ENCODE assay signal across 8 cellular contexts in the genomic region with DNA sequence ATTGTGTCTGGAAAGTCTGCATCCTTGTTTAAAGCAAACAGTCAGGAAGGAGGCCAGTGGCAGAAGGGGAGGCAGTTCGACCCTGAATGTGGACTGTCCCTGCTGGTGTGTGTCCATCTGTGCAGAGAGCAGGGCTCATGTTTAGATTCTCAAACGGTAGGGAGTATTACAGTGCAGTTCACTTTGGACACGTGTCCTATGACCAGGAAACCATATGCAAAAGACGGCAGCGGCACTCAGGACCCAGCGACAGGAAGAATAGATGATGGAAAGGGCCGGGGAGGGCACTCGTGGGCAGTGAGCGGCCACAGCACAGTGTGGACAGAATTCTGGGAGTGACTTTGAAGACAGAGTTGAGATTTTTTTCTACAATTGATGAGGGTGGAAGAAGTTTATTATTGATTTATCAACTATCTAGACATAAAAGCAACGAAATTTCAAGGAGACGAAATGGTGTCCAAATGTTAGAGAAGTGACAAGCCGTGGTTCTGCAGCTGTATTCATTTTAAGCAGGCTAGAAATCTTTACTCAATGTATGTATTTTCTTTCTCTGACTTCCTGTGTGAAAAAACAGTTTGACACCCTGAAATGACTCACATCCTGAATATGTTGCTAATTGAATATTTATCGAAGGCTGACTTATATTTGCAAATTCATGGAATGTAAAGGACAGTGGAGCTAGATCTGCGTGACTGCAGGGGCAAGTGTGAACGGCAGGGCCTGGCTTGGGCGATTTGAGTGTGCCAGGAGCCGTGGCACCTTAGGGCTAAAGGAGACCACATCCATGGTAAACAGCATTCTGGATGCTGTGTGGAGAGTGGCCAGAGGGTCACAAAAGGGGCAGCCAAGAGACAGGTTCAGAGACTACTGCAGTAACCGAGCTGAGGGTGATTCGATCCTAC.
DNase-seq lines count a peak whose midpoint lies in the region; ATAC-seq lines count a peak whose summit lies in the region.

No MANE protein-coding gene starts in this region.

- DNase-seq in activated naive CD4-positive, alpha-beta T cell treated with anti-CD3 and anti-CD28 coated beads for 36 hours = peak; percentile 34
- DNase-seq in activated naive CD4-positive, alpha-beta T cell (lab: John Stamatoyannopoulos, UW) = no peak
- peak; percentile 26 for DNase-seq in NCI-H460 (ENCODE audit: extremely low read depth, low read depth)
- DNase-seq in central memory CD8-positive, alpha-beta T cell (ENCODE audit: low spot score in 2 of 2) = peak in 1 of 2 donors; percentile 13
- DNase-seq in stimulated activated CD4-positive, alpha-beta T cell treated with anti-CD3 and anti-CD28 coated beads, Interleukin-2, amount 100 ng/mL, for 24 hours = peak; percentile 4 to 22
- DNase-seq in DMS79 treated with DMSO at 0.1 percent for 48 hours (lab: John Stamatoyannopoulos, UW) = no peak
- DNase-seq in T-helper 9 cell = no peak

- H3K27me3 Mint-ChIP-seq in activated naive CD4-positive, alpha-beta T cell treated with anti-CD3 and anti-CD28 coated beads for 36 hours (ENCODE audit: low read depth) = no peaks in the 10 kb centered on the region
- H3K27me3 Mint-ChIP-seq in central memory CD8-positive, alpha-beta T cell = no peaks in the 10 kb centered on the region

- peak overlapping the region; percentile 30 for H3K4me3 Mint-ChIP-seq in activated naive CD4-positive, alpha-beta T cell treated with anti-CD3 and anti-CD28 coated beads for 36 hours
- peak overlapping the region; percentile 78 for H3K4me3 Mint-ChIP-seq in central memory CD8-positive, alpha-beta T cell

- H3K27ac Mint-ChIP-seq in activated naive CD4-positive, alpha-beta T cell treated with anti-CD3 and anti-CD28 coated beads for 36 hours = peak overlapping the region; percentile 50
- H3K27ac Mint-ChIP-seq in central memory CD8-positive, alpha-beta T cell (ENCODE audit: low read depth) = peak overlapping the region; percentile 97

- no peaks in the 10 kb centered on the region for H3K9me3 Mint-ChIP-seq in activated naive CD4-positive, alpha-beta T cell treated with anti-CD3 and anti-CD28 coated beads for 36 hours
- H3K9me3 Mint-ChIP-seq in central memory CD8-positive, alpha-beta T cell = no peaks in the 10 kb centered on the region

- H3K36me3 Mint-ChIP-seq in activated naive CD4-positive, alpha-beta T cell treated with anti-CD3 and anti-CD28 coated beads for 36 hours (ENCODE audit: low read depth) = peaks cover 16% of the 10 kb centered on the region
- peaks cover 2% of the 10 kb centered on the region for H3K36me3 Mint-ChIP-seq in central memory CD8-positive, alpha-beta T cell (ENCODE audit: insufficient read depth)

- intact Hi-C loops in activated naive CD4-positive, alpha-beta T cell treated with anti-CD3 and anti-CD28 coated beads for 36 hours (cut with micrococcal nuclease) = loop anchor here (1.0 to 10.0 kb wide), 5 partner anchors 33 to 1380 kb away; no protein-coding TSS in a partner anchor

- ATAC-seq in HG02642 (IDR thresholded peaks at IDR 0.05; ENCODE audit: poor library complexity, unreplicated experiment) = peak; percentile 76
- ATAC-seq in central memory CD8-positive, alpha-beta T cell (replicated peaks; ENCODE audit: extremely low read depth, poor library complexity, severe bottlenecking) = peak; percentile 83

- peaks cover 41% of the 10 kb centered on the region for H3K4me1 Mint-ChIP-seq in activated naive CD4-positive, alpha-beta T cell treated with anti-CD3 and anti-CD28 coated beads for 36 hours (ENCODE audit: low read depth)
- H3K4me1 Mint-ChIP-seq in central memory CD8-positive, alpha-beta T cell = peaks cover 63% of the 10 kb centered on the region

- CTCF ChIA-PET in activated naive CD4-positive, alpha-beta T cell treated with anti-CD3 and anti-CD28 coated beads for 36 hours (lab: Charles Lee) = no interaction called here

Comparison
In these comparisons a context has a peak if more than half of its experiments do, and no peak if none do; other contexts are left out.
1. DNase-seq: peak in activated naive CD4-positive, alpha-beta T cell treated with anti-CD3 and anti-CD28 coated beads for 36 hours (single experiment), NCI-H460 (single experiment) and stimulated activated CD4-positive, alpha-beta T cell treated with anti-CD3 and anti-CD28 coated beads, Interleukin-2, amount 100 ng/mL, for 24 hours (2 of 2); none in activated naive CD4-positive, alpha-beta T cell (0 of 4), DMS79 treated with DMSO at 0.1 percent for 48 hours (single experiment) and T-helper 9 cell (single experiment).